20 cellular contexts compared by ENCODE assay signal in the genomic region with DNA sequence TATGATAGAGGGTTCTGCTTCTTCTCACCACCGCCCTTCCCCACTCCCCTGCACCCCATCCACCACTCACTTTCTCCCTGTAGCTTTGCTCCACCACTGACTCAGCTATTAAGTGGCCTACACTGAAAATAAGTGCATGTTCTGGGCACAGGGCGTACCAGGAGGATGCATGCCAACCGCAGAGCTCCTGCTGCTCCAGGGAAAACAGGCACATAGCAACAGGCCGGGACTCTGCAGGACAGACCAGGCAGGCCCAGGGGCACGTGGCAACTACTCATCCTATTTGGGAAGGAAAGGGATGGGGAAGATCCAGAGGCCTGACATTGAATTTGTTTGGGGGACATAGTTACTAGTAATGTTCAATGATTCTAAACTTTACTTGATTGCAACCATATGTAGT. TPM values are rescaled to one million over a fixed set of nuclear protein-coding genes. Genes with fewer than 3 reads are reported as not detected.
DNase-seq lines count a peak whose midpoint lies in the region; ATAC-seq, FAIRE-seq and TF ChIP-seq lines count a peak whose summit lies in the region.
"Had no signal": no experiment of that assay in that cellular context is flagged by ENCODE, and none has a peak within 500 bp of the region (broad histone marks: within the 10 kb centered on the region; RNA-seq: fewer than 3 reads in every experiment).

No MANE protein-coding gene starts in this region.

- H3K9me3 ChIP-seq in CD4-positive, CD25-positive, alpha-beta regulatory T cell (ENCODE audit: control insufficient read depth in 2 of 2, low read length in 2 of 2): no peaks in the 10 kb centered on the region
- no peaks in the 10 kb centered on the region for H3K9me3 ChIP-seq in left lung
- H3K9me3 ChIP-seq in kidney (ENCODE audit: control insufficient read depth in 1 of 2, low read length in 2 of 2): peaks cover 0 to 6% of the 10 kb centered on the region in 2 donors
- H3K9me3 ChIP-seq: psoas muscle had no signal

- no peak for ATAC-seq in CD4-positive, CD25-positive, alpha-beta regulatory T cell (ENCODE audit: low read depth in 2 of 2)
- ATAC-seq in esophagus mucosa (peak; percentile 60), left lung (peak; percentile 25), GM21381 (IDR thresholded peaks at IDR 0.05; ENCODE audit: unreplicated experiment) (no peak)
- ATAC-seq: activated CD4-positive, alpha-beta T cell treated with anti-CD3 and anti-CD28 coated beads for 36 hours; CD8-positive, alpha-beta T cell; psoas muscle had no signal

- in situ Hi-C loops in brain microvascular endothelial cell (cut with HindIII; ENCODE audit: low pct_ligation_motif_present, low sequenced_read_pairs): no loop called here

- intact Hi-C loops in left lung (cut with DNase I) (no loop called here), kidney (cut with DNase I) (no loop called here)

- no peaks in the 10 kb centered on the region for H3K27me3 ChIP-seq in CD4-positive, CD25-positive, alpha-beta regulatory T cell (ENCODE audit: control insufficient read depth, insufficient read depth, low read length)
- H3K27me3 ChIP-seq in left lung: no peaks in the 10 kb centered on the region
- H3K27me3 ChIP-seq in brain microvascular endothelial cell (replicated peaks): no peaks in the 10 kb centered on the region

- H3K27me3 Mint-ChIP-seq in CD4-positive, CD25-positive, alpha-beta regulatory T cell: no peaks in the 10 kb centered on the region
- H3K27me3 Mint-ChIP-seq in HFFc6 (ENCODE audit: insufficient read depth): peaks cover 3% of the 10 kb centered on the region
- H3K27me3 Mint-ChIP-seq: activated CD4-positive, alpha-beta T cell treated with anti-CD3 and anti-CD28 coated beads for 36 hours had no signal

- H3K27ac Mint-ChIP-seq in CD4-positive, CD25-positive, alpha-beta regulatory T cell: peak overlapping the region; percentile 39 to 76 (median 46)
- H3K27ac Mint-ChIP-seq in HFFc6: no peak overlapping the region; the same call in 1 of the 2 replicates
- H3K27ac Mint-ChIP-seq: activated CD4-positive, alpha-beta T cell treated with anti-CD3 and anti-CD28 coated beads for 36 hours; CD8-positive, alpha-beta T cell had no signal

- no peaks in the 10 kb centered on the region for H3K36me3 ChIP-seq in CD4-positive, CD25-positive, alpha-beta regulatory T cell (ENCODE audit: control insufficient read depth, insufficient read depth, low read length)
- H3K36me3 ChIP-seq in left lung: no peaks in the 10 kb centered on the region
- H3K36me3 ChIP-seq in brain microvascular endothelial cell (replicated peaks): no peaks in the 10 kb centered on the region
- H3K36me3 ChIP-seq in kidney (ENCODE audit: control insufficient read depth in 1 of 2, insufficient read depth in 2 of 2, low read length in 2 of 2): no peaks in the 10 kb centered on the region

- no peak for FAIRE-seq in kidney (lab: Jason Lieb, UNC)
- FAIRE-seq: islet of Langerhans, RCC 7860 had no signal

- TF ChIP-seq CTCF in HFFc6 (IDR thresholded peaks at IDR 0.05) (no peak), left lung (IDR thresholded peaks at IDR 0.05) (no peak), brain microvascular endothelial cell (IDR thresholded peaks at IDR 0.05; ENCODE audit: low read depth, low read length, missing control alignments) (no peak), kidney (IDR thresholded peaks at IDR 0.05; ENCODE audit: borderline replicate concordance, extremely low read depth, insufficient read depth) (no peak)

- no peak for DNase-seq in CD4-positive, CD25-positive, alpha-beta regulatory T cell
- DNase-seq in HFFc6 (peak; percentile 19), left lung (no peak), brain microvascular endothelial cell (no peak), SKM-1 (lab: John Stamatoyannopoulos, UW; ENCODE audit: unreplicated experiment) (no peak), kidney (no peak)
- DNase-seq: activated CD4-positive, alpha-beta T cell treated with anti-CD3 and anti-CD28 coated beads for 36 hours; activated effector memory CD4-positive, alpha-beta T cell treated with anti-CD3 and anti-CD28 coated beads, Interleukin-2, amount 50 U/mL, for 16 hours; CD8-positive, alpha-beta T cell; DMS79; effector CD4-positive, alpha-beta T cell; hippocampal formation; KBM-7; NCI-H2081; NK-92 treated with Interleukin-12 subunit alpha and Interleukin-12 subunit beta, amount 100 ng/mL, for 24 hours; psoas muscle had no signal

- peaks cover 17 to 64% (median 47%) of the 10 kb centered on the region in 4 donors for H3K4me1 Mint-ChIP-seq in CD4-positive, CD25-positive, alpha-beta regulatory T cell
- H3K4me1 Mint-ChIP-seq in HFFc6 (ENCODE audit: low read depth): peaks cover 15% of the 10 kb centered on the region

- H3K4me1 ChIP-seq in CD4-positive, CD25-positive, alpha-beta regulatory T cell (ENCODE audit: control insufficient read depth, insufficient read depth, low read length, poor library complexity, severe bottlenecking): peaks cover 33% of the 10 kb centered on the region
- H3K4me1 ChIP-seq in left lung (peaks cover 0 to 2% of the 10 kb centered on the region in 2 donors), kidney (ENCODE audit: control insufficient read depth in 1 of 2, insufficient read depth in 1 of 2, low read depth in 1 of 2, low read length in 2 of 2) (no peaks in the 10 kb centered on the region)
- H3K4me1 ChIP-seq: psoas muscle had no signal

- no peak overlapping the region for H3K27ac ChIP-seq in CD4-positive, CD25-positive, alpha-beta regulatory T cell (ENCODE audit: insufficient read depth, low read length, poor library complexity, severe bottlenecking)
- no peak overlapping the region for H3K27ac ChIP-seq in left lung
- H3K27ac ChIP-seq in brain microvascular endothelial cell: no peak overlapping the region
- H3K27ac ChIP-seq in kidney (ENCODE audit: low read depth in 2 of 2, low read length in 2 of 2): no peak overlapping the region
- H3K27ac ChIP-seq: psoas muscle had no signal

- H3K4me3 Mint-ChIP-seq in CD4-positive, CD25-positive, alpha-beta regulatory T cell: no peak overlapping the region
- no peak overlapping the region for H3K4me3 Mint-ChIP-seq in HFFc6
- H3K4me3 Mint-ChIP-seq: activated CD4-positive, alpha-beta T cell treated with anti-CD3 and anti-CD28 coated beads for 36 hours; CD8-positive, alpha-beta T cell had no signal

- peaks cover 3% of the 10 kb centered on the region for H3K36me3 Mint-ChIP-seq in CD4-positive, CD25-positive, alpha-beta regulatory T cell
- peaks cover 8% of the 10 kb centered on the region for H3K36me3 Mint-ChIP-seq in HFFc6 (ENCODE audit: low read depth)
- H3K36me3 Mint-ChIP-seq: CD8-positive, alpha-beta T cell had no signal

- H3K9me3 Mint-ChIP-seq in CD4-positive, CD25-positive, alpha-beta regulatory T cell: peaks cover 0 to 2% (median 0%) of the 10 kb centered on the region in 7 donors
- H3K9me3 Mint-ChIP-seq in HFFc6: peaks cover 16% of the 10 kb centered on the region
- H3K9me3 Mint-ChIP-seq: CD8-positive, alpha-beta T cell had no signal

- no peak overlapping the region for H3K4me3 ChIP-seq in CD4-positive, CD25-positive, alpha-beta regulatory T cell (ENCODE audit: low read depth, low read length)
- H3K4me3 ChIP-seq in left lung (no peak overlapping the region), brain microvascular endothelial cell (ENCODE audit: low read depth, low read length) (no peak overlapping the region), kidney (ENCODE audit: low read length in 2 of 2) (no peak overlapping the region)
- H3K4me3 ChIP-seq: psoas muscle had no signal

- H3K9ac ChIP-seq in kidney (ENCODE audit: low read length in 2 of 2): no peak overlapping the region

RNA-seq across cellular contexts. Expression of a gene that starts 28.4 kb away (rescaled TPM):
- 407 TPM for total RNA-seq in CD4-positive, CD25-positive, alpha-beta regulatory T cell
- polyA plus RNA-seq in CD4-positive, CD25-positive, alpha-beta regulatory T cell: 100 to 1,000 TPM; 103 to 176 (median 129) TPM
- 1 to 10 TPM; 3.6 to 6.5 (median 6.0) TPM for total RNA-seq in HFFc6 (2021; fragmentation: NEBNext Ultra II Directional; extraction: Animal tissue kit (Norgen Biotek cat#: 25700))
- total RNA-seq in esophagus mucosa: 15.5 TPM
- 10 to 100 TPM; 15.8 to 16.8 TPM for total RNA-seq in left lung
- 62.0 TPM for total RNA-seq in kidney
- polyA plus RNA-seq in kidney (ENCODE audit: insufficient read depth, low read depth, low replicate concordance): 2.7 TPM

Comparison
In these comparisons a context has a peak if more than half of its experiments do, and no peak if none do; other contexts are left out.
1. ATAC-seq: peak in esophagus mucosa (single experiment) and left lung (single experiment); none in CD4-positive, CD25-positive, alpha-beta regulatory T cell (0 of 2) and GM21381 (single experiment).